Comparison of ENCODE assay signal across 8 cellular contexts in the genomic region with DNA sequence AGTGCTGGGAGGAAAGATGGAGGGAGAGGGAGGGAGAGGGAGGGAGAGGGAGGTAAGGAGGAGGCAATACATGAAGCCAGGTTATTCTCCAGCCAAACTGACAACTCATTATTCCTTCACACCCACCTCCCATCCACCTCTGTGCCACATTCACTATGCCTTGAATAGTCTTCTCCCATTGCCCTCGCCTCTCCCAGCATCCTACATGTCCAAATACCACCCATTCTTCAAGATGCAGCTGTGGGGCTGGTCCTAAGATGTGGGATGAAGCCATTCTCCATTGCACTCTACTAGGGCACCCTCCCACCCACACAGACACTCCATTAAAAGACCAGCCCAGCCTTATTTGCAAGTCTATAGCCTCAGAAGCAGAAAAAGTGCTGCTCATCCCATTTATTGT.
"Had no signal": no experiment of that assay in that cellular context is flagged by ENCODE, and none has a peak within 500 bp of the region (broad histone marks: within the 10 kb centered on the region; RNA-seq: fewer than 3 reads in every experiment).

No MANE protein-coding gene starts in this region.

- H3K4me1 ChIP-seq: HAP-1 had no signal

- H3K4me2 ChIP-seq: GM23338 had no signal

- H3K9ac ChIP-seq: GM23248 had no signal

- DNase-seq: GM23248, GOT3, H7, H9, HCEC 1CT, HFFc6 had no signal

- H3K27ac ChIP-seq: GM23248 had no signal

- H3K36me3 ChIP-seq: HAP-1 had no signal

- H3K4me3 ChIP-seq: GM23248, GM23338, HAP-1 had no signal

- H2AFZ ChIP-seq: GM23248, GM23338 had no signal
